Comparison of ENCODE assay signal across 27 cellular contexts in the genomic region with DNA sequence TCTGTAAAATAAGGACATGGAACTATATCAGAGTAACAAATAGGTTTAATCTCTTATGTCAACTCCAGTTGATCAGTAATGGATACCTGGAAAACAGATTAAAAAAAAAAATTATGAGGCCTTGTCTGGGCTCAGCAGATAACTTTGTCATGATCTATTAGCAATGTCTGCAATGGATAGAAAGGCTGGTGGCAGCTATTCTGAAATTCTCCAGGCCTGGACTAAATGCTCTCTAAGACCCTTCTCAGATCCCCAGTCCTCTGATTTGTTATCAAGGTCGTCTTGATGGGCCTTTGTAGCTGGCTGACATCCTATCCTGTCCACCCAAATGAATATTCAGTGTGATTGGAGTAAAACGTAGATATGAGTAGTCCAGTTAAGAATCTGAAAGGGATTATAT. TPM values are rescaled to one million over a fixed set of nuclear protein-coding genes. Genes with fewer than 3 reads are reported as not detected.
A peak's percentile ranks its signal among the peaks of the same experiment; 100 is the strongest.
DNase-seq lines count a peak whose midpoint lies in the region; ATAC-seq and TF ChIP-seq lines count a peak whose summit lies in the region.
"Had no signal": no experiment of that assay in that cellular context is flagged by ENCODE, and none has a peak within 500 bp of the region (broad histone marks: within the 10 kb centered on the region; RNA-seq: fewer than 3 reads in every experiment).

No MANE protein-coding gene starts in this region.

- ATAC-seq in SK-N-SH treated with all-trans-retinoic acid at 6 μM for 48 hours = no peak
- ATAC-seq: GM12878 had no signal

- no peak overlapping the region for H3K4me3 Mint-ChIP-seq in endothelial cell (ENCODE audit: unreplicated experiment)
- H3K4me3 Mint-ChIP-seq: CD14-positive monocyte; CD4-positive, alpha-beta memory T cell; CD4-positive, CD25-positive, alpha-beta regulatory T cell; CD8-positive, alpha-beta memory T cell had no signal

- H3K36me3 ChIP-seq in Karpas-422 (ENCODE audit: insufficient read depth, low read length) = no peaks in the 10 kb centered on the region
- H3K36me3 ChIP-seq: BE2C, BLaER1 had no signal

- H3K79me2 ChIP-seq in Karpas-422 (ENCODE audit: low read length) = no peaks in the 10 kb centered on the region

- H3K27me3 Mint-ChIP-seq in endothelial cell (ENCODE audit: unreplicated experiment) = peaks cover 2% of the 10 kb centered on the region
- H3K27me3 Mint-ChIP-seq: CD4-positive, alpha-beta memory T cell; CD4-positive, CD25-positive, alpha-beta regulatory T cell; CD8-positive, alpha-beta memory T cell had no signal

- H3K36me3 Mint-ChIP-seq in endothelial cell (ENCODE audit: low read depth, unreplicated experiment) = peaks cover 7% of the 10 kb centered on the region
- H3K36me3 Mint-ChIP-seq: CD14-positive monocyte; CD4-positive, alpha-beta memory T cell; CD4-positive, CD25-positive, alpha-beta regulatory T cell; CD8-positive, alpha-beta memory T cell had no signal

- H2AFZ ChIP-seq in Karpas-422 (ENCODE audit: low read length) = no peak overlapping the region

- no peak overlapping the region for H3K4me2 ChIP-seq in Karpas-422 (ENCODE audit: low read depth, low read length, poor library complexity, severe bottlenecking)
- H3K4me2 ChIP-seq: BLaER1 had no signal

- no peak for TF ChIP-seq CTCF in endothelial cell (IDR thresholded peaks at IDR 0.05; ENCODE audit: unreplicated experiment)

- no peak overlapping the region for H3K9ac ChIP-seq in Karpas-422 (ENCODE audit: low read length)
- H3K9ac ChIP-seq: BLaER1 had no signal

- no peak overlapping the region for H3K27ac ChIP-seq in Karpas-422 (ENCODE audit: low read length)
- H3K27ac ChIP-seq: BLaER1 had no signal

- H3K27me3 ChIP-seq in Karpas-422 (ENCODE audit: low read length) = 0 out of 2 replicates have a peak, but pooled peaks cover 2% of the 10 kb centered on the region
- H3K27me3 ChIP-seq: BE2C, BLaER1 had no signal

- H3K9me3 ChIP-seq in Karpas-422 (ENCODE audit: low read length) = no peaks in the 10 kb centered on the region
- H3K9me3 ChIP-seq: BE2C had no signal

- peak; percentile 2 for DNase-seq in Karpas-422
- DNase-seq in SK-N-DZ (ENCODE audit: low spot score) = peak; percentile 87
- no peak for DNase-seq in NOMO-1 treated with DMSO at 0.1 percent for 48 hours (lab: John Stamatoyannopoulos, UW; ENCODE audit: unreplicated experiment)
- no peak for DNase-seq in endothelial cell (ENCODE audit: low spot score)
- DNase-seq: 8988T; ACHN; BE2C; C1 segment of cervical spinal cord; CD4-positive, alpha-beta memory T cell; CD4-positive, CD25-positive, alpha-beta regulatory T cell; CD8-positive, alpha-beta memory T cell; COR-L47; DMS 273 treated with DMSO at 0.1 percent for 48 hours; DMS153; DMS53; DMS79; DND-41; EL; GDM1 had no signal

- H3K4me3 ChIP-seq in Karpas-422 (ENCODE audit: low read length) = no peak overlapping the region
- H3K4me3 ChIP-seq: BLaER1, GM12878 had no signal

- no peaks in the 10 kb centered on the region for H3K9me2 ChIP-seq in Karpas-422 (replicated peaks; ENCODE audit: insufficient read depth, low read length)

- no peaks in the 10 kb centered on the region for H4K20me1 ChIP-seq in Karpas-422 (ENCODE audit: insufficient read depth, low read depth, low read length)
- H4K20me1 ChIP-seq: BLaER1 had no signal

- H3K27ac Mint-ChIP-seq in endothelial cell (ENCODE audit: unreplicated experiment) = no peak overlapping the region
- H3K27ac Mint-ChIP-seq: CD14-positive monocyte; CD4-positive, alpha-beta memory T cell; CD4-positive, CD25-positive, alpha-beta regulatory T cell; CD8-positive, alpha-beta memory T cell had no signal

- H3K4me1 Mint-ChIP-seq in endothelial cell (ENCODE audit: unreplicated experiment) = no peaks in the 10 kb centered on the region
- H3K4me1 Mint-ChIP-seq: CD14-positive monocyte; CD4-positive, alpha-beta memory T cell; CD4-positive, CD25-positive, alpha-beta regulatory T cell; CD8-positive, alpha-beta memory T cell had no signal

- H3K9me3 Mint-ChIP-seq in endothelial cell (ENCODE audit: unreplicated experiment) = peaks cover 6% of the 10 kb centered on the region

- H3K4me1 ChIP-seq in Karpas-422 (ENCODE audit: low read length) = no peaks in the 10 kb centered on the region
- H3K4me1 ChIP-seq: BE2C, BLaER1 had no signal

TF ChIP-seq in SK-N-SH treated with all-trans-retinoic acid at 6 μM for 48 hours, 23 proteins besides CTCF, POLR2A, EP300 and RAD21:
- TF ChIP-seq TCF4 (CRISPR knock-in tag; IDR thresholded peaks at IDR 0.05; ENCODE audit: borderline replicate concordance) (0 out of 2 replicates have a peak, but pooled peaks have one; percentile 21), ZC3H10 (CRISPR knock-in tag; IDR thresholded peaks at IDR 0.05) (no peak), SNAI2 (CRISPR knock-in tag; IDR thresholded peaks at IDR 0.05) (no peak), RARB (CRISPR knock-in tag; IDR thresholded peaks at IDR 0.05) (no peak), ZNF565 (CRISPR knock-in tag; conservative IDR thresholded peaks at IDR 0.05; ENCODE audit: low read depth) (no peak), ZFP3 (CRISPR knock-in tag; IDR thresholded peaks at IDR 0.05) (no peak)

RNA-seq across cellular contexts. Expression of gene LRTM1, which starts 13.7 kb away (rescaled TPM):
- not detected in 2 replicates for total RNA-seq in Karpas-422 (2014; rRNA removed; shearing (Covaris generic); ENCODE audit: low replicate concordance)
- not detected in 2 replicates for polyA plus RNA-seq in SK-N-DZ (2014; cell fraction: cytosol; rRNA removed)
- not detected in 2 replicates for polyA plus RNA-seq in SK-N-DZ (2014; cell fraction: nucleus; rRNA removed)
- not detected for total RNA-seq in endothelial cell (ENCODE audit: unreplicated experiment)
- total RNA-seq: A673; CD4-positive, alpha-beta memory T cell; CD4-positive, CD25-positive, alpha-beta regulatory T cell; CD8-positive, alpha-beta memory T cell; Daoy; G401; GM12878 had no signal
- polyA plus RNA-seq: AG04450; CD14-positive monocyte; CD4-positive, alpha-beta memory T cell; CD4-positive, CD25-positive, alpha-beta regulatory T cell; CD8-positive, alpha-beta memory T cell had no signal

Comparison
In these comparisons a context has a peak if more than half of its experiments do, and no peak if none do; other contexts are left out.
1. DNase-seq: peak in Karpas-422 (single experiment) and SK-N-DZ (single experiment); none in NOMO-1 treated with DMSO at 0.1 percent for 48 hours (single experiment) and endothelial cell (single experiment).